9 cellular contexts compared by ENCODE assay signal in the genomic region with DNA sequence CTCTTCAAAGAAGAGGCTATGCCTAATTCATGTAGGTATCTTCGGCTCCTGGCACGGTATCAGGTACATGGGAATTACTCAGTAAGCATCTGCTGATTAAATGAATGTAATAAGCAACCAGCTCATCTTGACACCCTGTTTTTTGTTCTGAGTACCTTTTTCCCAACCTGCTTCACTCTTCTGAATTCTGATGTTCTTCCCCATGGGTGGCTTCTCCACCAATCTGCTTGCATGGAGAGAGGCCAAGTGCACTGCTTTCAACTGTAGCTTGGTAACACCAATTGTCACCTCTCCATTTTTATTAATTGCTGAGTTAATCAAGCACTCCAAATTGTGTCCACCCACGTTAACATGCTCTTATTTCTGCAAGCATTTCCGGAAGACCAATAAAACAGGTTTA.
"Had no signal": no experiment of that assay in that cellular context is flagged by ENCODE, and none has a peak within 500 bp of the region (broad histone marks: within the 10 kb centered on the region; RNA-seq: fewer than 3 reads in every experiment).

No MANE protein-coding gene starts in this region.

- H3K9me3 ChIP-seq: HAP-1 had no signal

- H3K4me1 ChIP-seq: HAP-1 had no signal

- H3K36me3 ChIP-seq: HAP-1 had no signal

- H3K4me3 ChIP-seq: GM23248, HAP-1 had no signal

- H3K4me3 Mint-ChIP-seq: IgD-negative memory B cell had no signal

- H3K27ac ChIP-seq: GM23248, HL-60 had no signal

- DNase-seq: GM23248, GOT3, H7, KBM-7 had no signal

- ATAC-seq: HCT116, HepG2 had no signal

- H3K9me3 Mint-ChIP-seq: IgD-negative memory B cell had no signal

- H3K27me3 Mint-ChIP-seq: IgD-negative memory B cell had no signal
